8 cellular contexts compared by ENCODE assay signal in the genomic region with DNA sequence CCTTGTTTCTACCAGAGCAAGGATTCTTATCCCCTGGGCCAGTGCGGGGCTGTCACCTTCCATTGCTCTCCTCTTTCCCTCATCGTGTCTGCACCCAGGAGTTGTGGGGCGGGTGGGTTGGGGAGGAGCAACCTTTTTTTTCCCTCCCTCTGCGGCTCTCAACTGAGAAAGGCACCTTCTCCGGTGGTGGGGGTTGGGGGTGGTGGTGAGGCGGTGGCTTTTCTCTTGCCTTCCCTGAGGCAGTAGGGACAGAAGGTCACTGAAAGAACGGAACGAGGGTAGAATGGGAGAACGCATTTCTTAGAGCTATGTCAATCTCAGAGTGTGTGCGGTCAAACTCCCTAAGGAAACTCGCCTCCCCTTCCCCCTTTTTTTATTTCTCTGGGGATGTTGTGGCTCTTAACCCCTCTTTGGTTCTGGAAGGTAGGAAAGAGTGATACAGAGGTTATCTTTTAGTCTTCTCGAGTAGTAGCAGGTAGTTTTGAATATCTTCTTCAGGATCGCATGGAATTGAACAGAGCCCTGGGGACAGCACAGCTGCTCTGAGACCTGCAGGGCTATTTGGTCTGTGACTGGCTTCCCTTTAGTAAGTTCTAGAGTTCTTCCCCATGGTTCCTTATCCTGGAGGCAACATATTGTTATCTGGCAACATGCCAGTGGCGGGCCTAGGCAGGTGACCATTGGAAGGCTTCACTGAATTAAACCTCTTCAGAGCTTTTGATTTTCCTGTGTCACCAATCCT. TPM values are rescaled to one million over a fixed set of nuclear protein-coding genes. Genes with fewer than 3 reads are reported as not detected.
DNase-seq lines count a peak whose midpoint lies in the region; ATAC-seq and TF ChIP-seq lines count a peak whose summit lies in the region.

No MANE protein-coding gene starts in this region.

- H3K27ac ChIP-seq in left lung = peak overlapping the region; percentile 99

- no peaks in the 10 kb centered on the region for H3K9me3 ChIP-seq in left lung

- peaks cover 51% of the 10 kb centered on the region for H3K4me1 Mint-ChIP-seq in central memory CD8-positive, alpha-beta T cell

- H3K27ac Mint-ChIP-seq in central memory CD8-positive, alpha-beta T cell (ENCODE audit: low read depth) = peak overlapping the region; percentile 97

- H3K36me3 Mint-ChIP-seq in central memory CD8-positive, alpha-beta T cell (ENCODE audit: insufficient read depth) = peaks cover 27% of the 10 kb centered on the region

- H3K4me3 Mint-ChIP-seq in central memory CD8-positive, alpha-beta T cell = peak overlapping the region; percentile 90

- peak; percentile 51 for DNase-seq in GM10266 (ENCODE audit: extremely low spot score)
- DNase-seq in NCI-H146 (lab: John Stamatoyannopoulos, UW) = peak; percentile 60
- peak; percentile 40 for DNase-seq in activated CD4-positive, CD25-positive, alpha-beta regulatory T cell treated with anti-CD3 and anti-CD28 coated beads, Interleukin-2, amount 50 U/mL, for 72 hours
- DNase-seq in central memory CD8-positive, alpha-beta T cell (ENCODE audit: low spot score in 2 of 2) = peak; percentile 9 to 18
- peak in 1 of 2 donors; percentile 59 for DNase-seq in left lung
- peak; percentile 52 for DNase-seq in stimulated activated CD4-positive, alpha-beta T cell treated with anti-CD3 and anti-CD28 coated beads, Interleukin-4, amount 100 ng/mL, for 24 hours

- no peaks in the 10 kb centered on the region for H3K27me3 Mint-ChIP-seq in central memory CD8-positive, alpha-beta T cell

- TF ChIP-seq CTCF in GM10266 (IDR thresholded peaks at IDR 0.05; ENCODE audit: control insufficient read depth, insufficient read depth, low read depth, missing control alignments) = no peak
- no peak for TF ChIP-seq CTCF in left lung (IDR thresholded peaks at IDR 0.05)

- no peaks in the 10 kb centered on the region for H3K9me3 Mint-ChIP-seq in central memory CD8-positive, alpha-beta T cell

- no peak for ATAC-seq in central memory CD8-positive, alpha-beta T cell (replicated peaks; ENCODE audit: extremely low read depth, poor library complexity, severe bottlenecking)
- ATAC-seq in left lung (peak; percentile 38), GM19452 (IDR thresholded peaks at IDR 0.05; ENCODE audit: unreplicated experiment) (no peak), HG02852 (IDR thresholded peaks at IDR 0.05; ENCODE audit: unreplicated experiment) (no peak)

- H3K27me3 ChIP-seq in left lung = no peaks in the 10 kb centered on the region

- no peaks in the 10 kb centered on the region for H3K36me3 ChIP-seq in left lung

- intact Hi-C loops in left lung (cut with DNase I) = no loop called here

- peak overlapping the region; percentile 79 to 88 for H3K4me3 ChIP-seq in left lung

- H3K4me1 ChIP-seq in left lung = peaks cover 31 to 61% of the 10 kb centered on the region in 2 donors

RNA-seq across cellular contexts. Expression of gene CLTC, which starts 1.0 kb away (rescaled TPM):
- total RNA-seq in left lung = 100 to 1,000 TPM; 315 to 335 TPM

RNA-seq across cellular contexts. Expression of gene DHX40, which starts 55.3 kb away (rescaled TPM):
- 10 to 100 TPM; 23.9 to 27.6 TPM for total RNA-seq in left lung
